Comparison of ENCODE assay signal across 8 cellular contexts in genomic region chr2:20584637-20585321, GRCh38.
A peak's percentile ranks its signal among the peaks of the same experiment; 100 is the strongest.
DNase-seq lines count a peak whose midpoint lies in the region; ATAC-seq, FAIRE-seq and TF ChIP-seq lines count a peak whose summit lies in the region.

No MANE protein-coding gene starts in this region.

- H3K79me2 ChIP-seq in astrocyte (ENCODE audit: insufficient read depth, low read length) (no peaks in the 10 kb centered on the region), hepatocyte (no peaks in the 10 kb centered on the region)

- peak overlapping the region; percentile 90 for H3K27ac Mint-ChIP-seq in astrocyte (ENCODE audit: unreplicated experiment)

- no peaks in the 10 kb centered on the region for H3K27me3 Mint-ChIP-seq in astrocyte (ENCODE audit: low read depth, unreplicated experiment)

- peak; percentile 83 for FAIRE-seq in astrocyte (lab: Jason Lieb, UNC)

- peaks cover 49% of the 10 kb centered on the region for H3K4me1 Mint-ChIP-seq in astrocyte (ENCODE audit: low read depth, unreplicated experiment)

- H4K20me1 ChIP-seq in astrocyte (ENCODE audit: insufficient read depth, low read length) = no peaks in the 10 kb centered on the region
- H4K20me1 ChIP-seq in hepatocyte (ENCODE audit: insufficient read depth, poor library complexity, severe bottlenecking) = no peaks in the 10 kb centered on the region

- H3K36me3 Mint-ChIP-seq in astrocyte (ENCODE audit: low read depth, unreplicated experiment) = peaks cover 2% of the 10 kb centered on the region

- ATAC-seq in gastrocnemius medialis (peak; percentile 69 to 83), HG03565 (IDR thresholded peaks at IDR 0.05; ENCODE audit: unreplicated experiment) (no peak)

- no peak overlapping the region for H3K4me3 Mint-ChIP-seq in astrocyte (ENCODE audit: unreplicated experiment)

- H3K36me3 ChIP-seq in astrocyte (ENCODE audit: insufficient read depth, low read length) (no peaks in the 10 kb centered on the region), hepatocyte (replicated peaks; ENCODE audit: insufficient read depth, low read depth) (no peaks in the 10 kb centered on the region), gastrocnemius medialis (no peaks in the 10 kb centered on the region)

- TF ChIP-seq POLR2A in gastrocnemius medialis (IDR thresholded peaks at IDR 0.05) = no peak

- WGBS in hepatocyte (ENCODE audit: low lambda C conversion rate, missing lambda C conversion rate) = 56% methylated on average over 9 of the region's 9 CpGs

- H3K4me1 ChIP-seq in astrocyte (ENCODE audit: insufficient read depth, low read length) (peaks cover 35% of the 10 kb centered on the region), hepatocyte (ENCODE audit: insufficient read depth) (peaks cover 30% of the 10 kb centered on the region), gastrocnemius medialis (peaks cover 23 to 32% of the 10 kb centered on the region in 2 donors)

- H3K9me3 Mint-ChIP-seq in astrocyte (ENCODE audit: unreplicated experiment) = peaks cover 3% of the 10 kb centered on the region

- intact Hi-C loops in gastrocnemius medialis (cut with DNase I; ENCODE audit: low total_unique reads) = no loop called here

- H2AFZ ChIP-seq in astrocyte (ENCODE audit: low read depth, low read length) (peak overlapping the region; percentile 8), hepatocyte (no peak overlapping the region)

- H3K27me3 ChIP-seq in astrocyte (ENCODE audit: insufficient read depth, low read length) (no peaks in the 10 kb centered on the region), hepatocyte (no peaks in the 10 kb centered on the region), gastrocnemius medialis (no peaks in the 10 kb centered on the region)

- no peaks in the 10 kb centered on the region for H3K9me2 ChIP-seq in hepatocyte (replicated peaks; ENCODE audit: insufficient read depth)

- H3K27ac ChIP-seq in astrocyte (ENCODE audit: low read depth, low read length) (peak overlapping the region; percentile 79), hepatocyte (peak overlapping the region; percentile 81), gastrocnemius medialis (peak overlapping the region in 3 of 4 donors; percentile 7 to 27 (median 21))

- TF ChIP-seq CTCF in astrocyte (IDR thresholded peaks at IDR 0.05; ENCODE audit: insufficient read depth, low read depth, low read length) (no peak), hepatocyte (IDR thresholded peaks at IDR 0.05; ENCODE audit: poor library complexity) (no peak), gastrocnemius medialis (IDR thresholded peaks at IDR 0.05 in 4 of 5, conservative IDR thresholded peaks at IDR 0.05 in 1 of 5) (no peak)

- H3K4me3 ChIP-seq in astrocyte (ENCODE audit: insufficient read depth, low read depth, low read length) = no peak overlapping the region
- H3K4me3 ChIP-seq in hepatocyte = no peak overlapping the region
- no peak overlapping the region for H3K4me3 ChIP-seq in gastrocnemius medialis

- H3K4me2 ChIP-seq in astrocyte (ENCODE audit: low read length) (peak overlapping the region; percentile 79), hepatocyte (peak overlapping the region; percentile 8)

- DNase-seq in H4 (ENCODE audit: low spot score) = peak; percentile 92
- DNase-seq in astrocyte (ENCODE audit: low read depth) = peak; percentile 99
- peak; percentile 89 for DNase-seq in hepatocyte (ENCODE audit: low spot score)
- peak in 1 of 2 donors; percentile 65 for DNase-seq in gastrocnemius medialis
- no peak for DNase-seq in activated T-cell treated with anti-CD3 and anti-CD28 coated beads, Interleukin-2, amount 50 U/mL, for 1 hour
- DNase-seq in SKM-1 (lab: John Stamatoyannopoulos, UW; ENCODE audit: unreplicated experiment) = no peak
- DNase-seq in NCI-H524 (lab: John Stamatoyannopoulos, UW) = no peak

- no peaks in the 10 kb centered on the region for H3K9me3 ChIP-seq in astrocyte (ENCODE audit: insufficient read depth, low read depth, low read length)
- no peaks in the 10 kb centered on the region for H3K9me3 ChIP-seq in hepatocyte (ENCODE audit: low read depth)
- H3K9me3 ChIP-seq in gastrocnemius medialis = peaks cover 0 to 3% (median 0%) of the 10 kb centered on the region in 3 donors

- peak overlapping the region; percentile 47 for H3K9ac ChIP-seq in astrocyte (ENCODE audit: low read length)

- in situ Hi-C loops in gastrocnemius medialis (cut with MboI; ENCODE audit: low sequenced_read_pairs in 4 of 4) = no loop called here

Comparison
In these comparisons a context has a peak if more than half of its experiments do, and no peak if none do; other contexts are left out.
1. DNase-seq: peak in H4 (single experiment), astrocyte (single experiment) and hepatocyte (single experiment); none in activated T-cell treated with anti-CD3 and anti-CD28 coated beads, Interleukin-2, amount 50 U/mL, for 1 hour (single experiment), SKM-1 (single experiment) and NCI-H524 (0 of 2).
2. H3K27ac ChIP-seq: peak in every context shown above with its lines; median percentile 81 in hepatocyte; 79 in astrocyte; 21 in gastrocnemius medialis.